8 cellular contexts compared by ENCODE assay signal in genomic region chr3:30693470-30694120, GRCh38.
DNase-seq lines count a peak whose midpoint lies in the region; ATAC-seq, FAIRE-seq and TF ChIP-seq lines count a peak whose summit lies in the region.

No MANE protein-coding gene starts in this region.

- no peak for TF ChIP-seq POLR2A in A549 (IDR thresholded peaks at IDR 0.05; ENCODE audit: low read length)

- H3K27me3 ChIP-seq in keratinocyte (ENCODE audit: control insufficient read depth, extremely low read depth, insufficient read depth, low read length) = no peaks in the 10 kb centered on the region

- no peak overlapping the region for H3K9ac ChIP-seq in keratinocyte (ENCODE audit: control insufficient read depth, extremely low read depth, insufficient read depth, low read length)

- CTCF ChIA-PET in A549 (lab: Yijun Ruan, JAX) (interaction anchor here (0.6 to 5.0 kb wide), 94 partner anchors 9 to 1451 kb away, joined by 3 to 54 read pairs (median 4); partner anchors contain the start of gene TGFBR2), HEK293T (lab: Yijun Ruan, JAX) (interaction anchor here (0.5 to 1.4 kb wide), 9 partner anchors 51 to 1840 kb away, joined by 3 to 8 read pairs (median 4); no protein-coding TSS in a partner anchor)

- no peaks in the 10 kb centered on the region for H3K9me3 ChIP-seq in A549
- H3K9me3 ChIP-seq in keratinocyte (ENCODE audit: control insufficient read depth, low read depth, low read length) = no peaks in the 10 kb centered on the region

- H3K9me1 ChIP-seq in keratinocyte (ENCODE audit: control insufficient read depth, extremely low read depth, insufficient read depth, low read length) = no peaks in the 10 kb centered on the region

- H3K4me1 ChIP-seq in A549 (peaks cover 42% of the 10 kb centered on the region), keratinocyte (ENCODE audit: control insufficient read depth, extremely low read depth, insufficient read depth, low read length) (peaks cover 12% of the 10 kb centered on the region)

- peaks cover 41 to 52% of the 10 kb centered on the region in 2 experiments for H3K36me3 ChIP-seq in keratinocyte (ENCODE audit: control insufficient read depth in 2 of 2, extremely low read depth in 1 of 2, insufficient read depth in 2 of 2, low read length in 2 of 2)

- POLR2A ChIA-PET in A549 (lab: Yijun Ruan, JAX) = no interaction called here
- POLR2A ChIA-PET in HEK293T (lab: Yijun Ruan, JAX) = interaction anchor here (1.2 kb wide), 1 partner anchor 87 kb away, joined by 3 read pairs; the partner anchor contains the start of gene TGFBR2

- H3K79me2 ChIP-seq in keratinocyte (ENCODE audit: control insufficient read depth, insufficient read depth, low read length) = peaks cover 10% of the 10 kb centered on the region

- dilution Hi-C loops in keratinocyte (cut with MboI; ENCODE audit: extremely low pct_ligation_motif_present, low sequenced_read_pairs) = no loop called here

- DNase-seq in A549 (ENCODE audit: low read depth in 1 of 2, low spot score in 1 of 2) (peak; percentile 63 to 77), GM12865 (ENCODE audit: low read depth) (peak; percentile 67), HEK293T (ENCODE audit: extremely low spot score) (peak; percentile 59), M059J (ENCODE audit: low read depth) (peak; percentile 64), cardiac fibroblast (ENCODE audit: low read depth in 2 of 2) (peak; percentile 85 to 86), keratinocyte (ENCODE audit: low read depth, low spot score) (no peak)
- peak; percentile 24 to 40 for DNase-seq in stimulated activated CD8-positive, alpha-beta memory T cell treated with anti-CD3 and anti-CD28 coated beads, Interleukin-7, amount 100 ng/mL, for 4 hours (ENCODE audit: low read depth in 2 of 2)

- peak; percentile 99 for TF ChIP-seq RAD21 in A549 (conservative IDR thresholded peaks at IDR 0.05 in 1 of 2, IDR thresholded peaks at IDR 0.05 in 1 of 2)

- TF ChIP-seq EP300 in A549 (IDR thresholded peaks at IDR 0.05) = no peak

- H2AFZ ChIP-seq in keratinocyte (ENCODE audit: control insufficient read depth, low read length) = no peak overlapping the region

- no peaks in the 10 kb centered on the region for H4K20me1 ChIP-seq in keratinocyte (ENCODE audit: control insufficient read depth, extremely low read depth, insufficient read depth, low read length)

- 6% methylated on average over 2 of the region's 2 CpGs for WGBS in A549 (ENCODE audit: missing lambda C conversion rate)

- no peak overlapping the region for H3K4me3 ChIP-seq in A549
- H3K4me3 ChIP-seq in GM12865 (ENCODE audit: low read depth, low read length) = no peak overlapping the region
- no peak overlapping the region for H3K4me3 ChIP-seq in cardiac fibroblast (replicated peaks in 1 of 2; ENCODE audit: low read depth in 2 of 2, low read length in 2 of 2)
- no peak overlapping the region for H3K4me3 ChIP-seq in keratinocyte (ENCODE audit: control insufficient read depth in 2 of 3, extremely low read depth in 1 of 3, insufficient read depth in 2 of 3, low read depth in 1 of 3, low read length in 3 of 3)

- H3K27ac ChIP-seq in A549 (peak overlapping the region; percentile 59 to 77), keratinocyte (ENCODE audit: control insufficient read depth, insufficient read depth, low read length) (no peak overlapping the region)

- FAIRE-seq in A549 (lab: Jason Lieb, UNC) = peak; percentile 54
- FAIRE-seq in keratinocyte (lab: Jason Lieb, UNC) = no peak

- peak; percentile 95 for TF ChIP-seq CTCF in A549 (IDR thresholded peaks at IDR 0.05)
- TF ChIP-seq CTCF in GM12865 (IDR thresholded peaks at IDR 0.05; ENCODE audit: insufficient read depth, low read depth, low read length, missing control alignments) = peak; percentile 76
- TF ChIP-seq CTCF in cardiac fibroblast (IDR thresholded peaks at IDR 0.05; ENCODE audit: low read depth, low read length) = peak; percentile 78
- TF ChIP-seq CTCF in keratinocyte (optimal IDR thresholded peaks at IDR 0.05 in 1 of 3, IDR thresholded peaks at IDR 0.05 in 1 of 3, conservative IDR thresholded peaks at IDR 0.05 in 1 of 3; ENCODE audit: extremely low read depth in 1 of 3, insufficient read depth in 2 of 3, low read length in 3 of 3) = peak; percentile 46 to 78 (median 64)

- H3K4me2 ChIP-seq in A549 = peak overlapping the region; percentile 14; the same call in 1 of the 3 replicates
- H3K4me2 ChIP-seq in keratinocyte (ENCODE audit: control insufficient read depth, extremely low read depth, insufficient read depth, low read depth, low read length) = no peak overlapping the region

- ATAC-seq in A549 = peak; percentile 91 to 92
- ATAC-seq in SK-N-SH treated with all-trans-retinoic acid at 6 μM for 48 hours = peak; percentile 83

TF ChIP-seq in A549, 52 proteins besides CTCF, POLR2A, EP300 and RAD21:
- TF ChIP-seq, protein P1, sequence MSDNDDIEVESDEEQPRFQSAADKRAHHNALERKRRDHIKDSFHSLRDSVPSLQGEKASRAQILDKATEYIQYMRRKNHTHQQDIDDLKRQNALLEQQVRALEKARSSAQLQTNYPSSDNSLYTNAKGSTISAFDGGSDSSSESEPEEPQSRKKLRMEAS (IDR thresholded peaks at IDR 0.05) = 0 out of 2 replicates have a peak, but pooled peaks have one; percentile 39
- TF ChIP-seq CBX8 (IDR thresholded peaks at IDR 0.05) (no peak), E2F6 (IDR thresholded peaks at IDR 0.05; ENCODE audit: borderline replicate concordance, low read depth) (no peak), TP53 (CRISPR knock-in tag; IDR thresholded peaks at IDR 0.05) (no peak), SMC3 (IDR thresholded peaks at IDR 0.05) (peak; percentile 98), EHF (CRISPR knock-in tag; IDR thresholded peaks at IDR 0.05) (no peak)
TF ChIP-seq in A549: peak in this region for 2.

TF ChIP-seq in HEK293T, 16 proteins besides CTCF, POLR2A, EP300 and RAD21:
- TF ChIP-seq NFRKB (IDR thresholded peaks at IDR 0.05) (no peak), ELF4 (IDR thresholded peaks at IDR 0.05) (no peak), ZNF384 (IDR thresholded peaks at IDR 0.05) (no peak), SP1 (IDR thresholded peaks at IDR 0.05) (no peak), LEF1 (IDR thresholded peaks at IDR 0.05; ENCODE audit: borderline replicate concordance) (no peak), SUZ12 (IDR thresholded peaks at IDR 0.05) (no peak), L3MBTL2 (conservative IDR thresholded peaks at IDR 0.05) (no peak), BHLHE40 (IDR thresholded peaks at IDR 0.05; ENCODE audit: borderline replicate concordance) (no peak), TARDBP (IDR thresholded peaks at IDR 0.05) (no peak), CTBP1 (IDR thresholded peaks at IDR 0.05; ENCODE audit: borderline replicate concordance) (no peak), FOXA1 (IDR thresholded peaks at IDR 0.05) (no peak), FOXM1 (IDR thresholded peaks at IDR 0.05; ENCODE audit: borderline replicate concordance) (no peak), ARNT (IDR thresholded peaks at IDR 0.05) (no peak), FOXK2 (IDR thresholded peaks at IDR 0.05) (no peak), HDGF (IDR thresholded peaks at IDR 0.05; ENCODE audit: borderline replicate concordance) (no peak)
- TF ChIP-seq, protein P2, sequence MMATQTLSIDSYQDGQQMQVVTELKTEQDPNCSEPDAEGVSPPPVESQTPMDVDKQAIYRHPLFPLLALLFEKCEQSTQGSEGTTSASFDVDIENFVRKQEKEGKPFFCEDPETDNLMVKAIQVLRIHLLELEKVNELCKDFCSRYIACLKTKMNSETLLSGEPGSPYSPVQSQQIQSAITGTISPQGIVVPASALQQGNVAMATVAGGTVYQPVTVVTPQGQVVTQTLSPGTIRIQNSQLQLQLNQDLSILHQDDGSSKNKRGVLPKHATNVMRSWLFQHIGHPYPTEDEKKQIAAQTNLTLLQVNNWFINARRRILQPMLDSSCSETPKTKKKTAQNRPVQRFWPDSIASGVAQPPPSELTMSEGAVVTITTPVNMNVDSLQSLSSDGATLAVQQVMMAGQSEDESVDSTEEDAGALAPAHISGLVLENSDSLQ (IDR thresholded peaks at IDR 0.05) = no peak

TF ChIP-seq in SK-N-SH treated with all-trans-retinoic acid at 6 μM for 48 hours, 23 proteins besides CTCF, POLR2A, EP300 and RAD21:
- TF ChIP-seq BACH2 (CRISPR knock-in tag; IDR thresholded peaks at IDR 0.05; ENCODE audit: borderline replicate concordance) = no peak
TF ChIP-seq in SK-N-SH treated with all-trans-retinoic acid at 6 μM for 48 hours: peak in this region for 0.
